Comparison of ENCODE assay signal across 8 cellular contexts in the genomic region with DNA sequence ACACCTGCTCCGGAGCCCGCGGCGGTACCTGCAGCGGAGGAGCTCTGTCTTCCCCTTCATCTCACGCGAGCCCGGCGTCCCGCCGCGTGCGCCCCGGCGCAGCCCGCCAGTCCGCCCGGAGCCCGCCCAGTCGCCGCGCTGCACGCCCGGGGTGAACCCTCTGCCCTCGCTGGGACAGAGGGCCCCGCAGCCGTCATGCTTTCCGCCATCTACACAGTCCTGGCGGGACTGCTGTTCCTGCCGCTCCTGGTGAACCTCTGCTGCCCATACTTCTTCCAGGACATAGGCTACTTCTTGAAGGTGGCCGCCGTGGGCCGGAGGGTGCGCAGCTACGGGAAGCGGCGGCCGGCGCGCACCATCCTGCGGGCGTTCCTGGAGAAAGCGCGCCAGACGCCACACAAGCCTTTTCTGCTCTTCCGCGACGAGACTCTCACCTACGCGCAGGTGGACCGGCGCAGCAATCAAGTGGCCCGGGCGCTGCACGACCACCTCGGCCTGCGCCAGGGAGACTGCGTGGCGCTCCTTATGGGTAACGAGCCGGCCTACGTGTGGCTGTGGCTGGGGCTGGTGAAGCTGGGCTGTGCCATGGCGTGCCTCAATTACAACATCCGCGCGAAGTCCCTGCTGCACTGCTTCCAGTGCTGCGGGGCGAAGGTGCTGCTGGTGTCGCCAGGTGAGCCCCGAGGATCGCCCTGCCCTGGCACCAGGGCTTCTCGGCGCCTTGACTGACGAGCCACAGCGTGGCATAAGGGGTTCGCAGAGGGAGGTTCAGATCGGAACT. TPM values are rescaled to one million over a fixed set of nuclear protein-coding genes. Genes with fewer than 3 reads are reported as not detected.
A peak's percentile ranks its signal among the peaks of the same experiment; 100 is the strongest.
DNase-seq lines count a peak whose midpoint lies in the region; ATAC-seq, FAIRE-seq and TF ChIP-seq lines count a peak whose summit lies in the region.

No MANE protein-coding gene starts in this region.

- CTCF ChIA-PET in MCF 10A (lab: Yijun Ruan, JAX): interaction anchor here (0.6 to 5.1 kb wide), 13 partner anchors 10 to 157 kb away, joined by 3 to 32 read pairs (median 3); no protein-coding TSS in a partner anchor

- no peaks in the 10 kb centered on the region for H3K9me1 ChIP-seq in keratinocyte (ENCODE audit: control insufficient read depth, extremely low read depth, insufficient read depth, low read length)

- peak overlapping the region; percentile 38 to 68 (median 64) for H3K4me3 ChIP-seq in keratinocyte (ENCODE audit: control insufficient read depth in 2 of 3, extremely low read depth in 1 of 3, insufficient read depth in 2 of 3, low read depth in 1 of 3, low read length in 3 of 3)

- peak overlapping the region; percentile 86 for H2AFZ ChIP-seq in keratinocyte (ENCODE audit: control insufficient read depth, low read length)

- H3K4me1 Mint-ChIP-seq in MCF 10A (ENCODE audit: insufficient read depth, unreplicated experiment): peaks cover 4% of the 10 kb centered on the region

- intact Hi-C loops in MCF 10A (cut with micrococcal nuclease): loop anchor here (10.0 kb wide), 1 partner anchor 132 kb away; no protein-coding TSS in a partner anchor

- H3K27me3 Mint-ChIP-seq in MCF 10A (ENCODE audit: insufficient read depth, unreplicated experiment): peaks cover 11% of the 10 kb centered on the region

- DNase-seq in AG08396 (ENCODE audit: low spot score) (peak; percentile 63), MCF 10A (ENCODE audit: unreplicated experiment) (peak; percentile 41), keratinocyte (ENCODE audit: low read depth, low spot score) (no peak), middle frontal gyrus (ENCODE audit: extremely low spot score, low spot score) (no peak)
- DNase-seq in stimulated activated CD4-positive, alpha-beta T cell treated with anti-CD3 and anti-CD28 coated beads, Interleukin-2, amount 100 ng/mL, for 4 hours (ENCODE audit: low read depth): peak; percentile 32

- peak overlapping the region; percentile 78 for H3K4me3 Mint-ChIP-seq in MCF 10A (ENCODE audit: unreplicated experiment)

- dilution Hi-C loops in keratinocyte (cut with MboI; ENCODE audit: extremely low pct_ligation_motif_present, low sequenced_read_pairs): no loop called here

- H3K9me3 ChIP-seq in keratinocyte (ENCODE audit: control insufficient read depth, low read depth, low read length): no peaks in the 10 kb centered on the region

- BruUV-seq in MCF 10A (replicated peaks; lab: Mats Ljungman, UMichigan): no TSS peak

- H3K79me2 ChIP-seq in keratinocyte (ENCODE audit: control insufficient read depth, insufficient read depth, low read length): no peaks in the 10 kb centered on the region

- peaks cover 30% of the 10 kb centered on the region for H3K27me3 ChIP-seq in keratinocyte (ENCODE audit: control insufficient read depth, extremely low read depth, insufficient read depth, low read length)

- no peaks in the 10 kb centered on the region for H3K9me3 Mint-ChIP-seq in MCF 10A (ENCODE audit: unreplicated experiment)

- H3K4me1 ChIP-seq in keratinocyte (ENCODE audit: control insufficient read depth, extremely low read depth, insufficient read depth, low read length): peaks cover 6% of the 10 kb centered on the region

- POLR2A ChIA-PET in MCF 10A (lab: Yijun Ruan, JAX): interaction anchor here (0.6 to 1.3 kb wide), 4 partner anchors 15 to 1207 kb away, joined by 3 to 5 read pairs (median 4); no protein-coding TSS in a partner anchor

- H3K36me3 Mint-ChIP-seq in MCF 10A (ENCODE audit: insufficient read depth, unreplicated experiment): peaks cover 11% of the 10 kb centered on the region

- H3K4me2 ChIP-seq in keratinocyte (ENCODE audit: control insufficient read depth, extremely low read depth, insufficient read depth, low read depth, low read length): peak overlapping the region; percentile 88

- no peaks in the 10 kb centered on the region for H4K20me1 ChIP-seq in keratinocyte (ENCODE audit: control insufficient read depth, extremely low read depth, insufficient read depth, low read length)

- FAIRE-seq in keratinocyte (lab: Jason Lieb, UNC): no peak

- no peaks in the 10 kb centered on the region for H3K36me3 ChIP-seq in keratinocyte (ENCODE audit: control insufficient read depth in 2 of 2, extremely low read depth in 1 of 2, insufficient read depth in 2 of 2, low read length in 2 of 2)

- ATAC-seq in GM18868 (IDR thresholded peaks at IDR 0.05; ENCODE audit: unreplicated experiment) (peak; percentile 45), HG03439 (IDR thresholded peaks at IDR 0.05; ENCODE audit: unreplicated experiment) (peak; percentile 44), SK-N-SH treated with all-trans-retinoic acid at 6 μM for 48 hours (peak; percentile 84)

- no peak overlapping the region for H3K27ac ChIP-seq in keratinocyte (ENCODE audit: control insufficient read depth, insufficient read depth, low read length)

- no peak overlapping the region for H3K9ac ChIP-seq in keratinocyte (ENCODE audit: control insufficient read depth, extremely low read depth, insufficient read depth, low read length)

- no peak overlapping the region for H3K27ac Mint-ChIP-seq in MCF 10A (ENCODE audit: low read depth, unreplicated experiment)

- TF ChIP-seq CTCF in MCF 10A (IDR thresholded peaks at IDR 0.05; ENCODE audit: unreplicated experiment) (no peak), keratinocyte (optimal IDR thresholded peaks at IDR 0.05 in 1 of 3, IDR thresholded peaks at IDR 0.05 in 1 of 3, conservative IDR thresholded peaks at IDR 0.05 in 1 of 3; ENCODE audit: extremely low read depth in 1 of 3, insufficient read depth in 2 of 3, low read length in 3 of 3) (no peak)

TF ChIP-seq in SK-N-SH treated with all-trans-retinoic acid at 6 μM for 48 hours, 23 proteins besides CTCF, POLR2A, EP300 and RAD21:
- no peak for TF ChIP-seq TCF4 (CRISPR knock-in tag; IDR thresholded peaks at IDR 0.05; ENCODE audit: borderline replicate concordance)
- TF ChIP-seq OSR1 (CRISPR knock-in tag; IDR thresholded peaks at IDR 0.05): no peak
- TF ChIP-seq, protein P1, sequence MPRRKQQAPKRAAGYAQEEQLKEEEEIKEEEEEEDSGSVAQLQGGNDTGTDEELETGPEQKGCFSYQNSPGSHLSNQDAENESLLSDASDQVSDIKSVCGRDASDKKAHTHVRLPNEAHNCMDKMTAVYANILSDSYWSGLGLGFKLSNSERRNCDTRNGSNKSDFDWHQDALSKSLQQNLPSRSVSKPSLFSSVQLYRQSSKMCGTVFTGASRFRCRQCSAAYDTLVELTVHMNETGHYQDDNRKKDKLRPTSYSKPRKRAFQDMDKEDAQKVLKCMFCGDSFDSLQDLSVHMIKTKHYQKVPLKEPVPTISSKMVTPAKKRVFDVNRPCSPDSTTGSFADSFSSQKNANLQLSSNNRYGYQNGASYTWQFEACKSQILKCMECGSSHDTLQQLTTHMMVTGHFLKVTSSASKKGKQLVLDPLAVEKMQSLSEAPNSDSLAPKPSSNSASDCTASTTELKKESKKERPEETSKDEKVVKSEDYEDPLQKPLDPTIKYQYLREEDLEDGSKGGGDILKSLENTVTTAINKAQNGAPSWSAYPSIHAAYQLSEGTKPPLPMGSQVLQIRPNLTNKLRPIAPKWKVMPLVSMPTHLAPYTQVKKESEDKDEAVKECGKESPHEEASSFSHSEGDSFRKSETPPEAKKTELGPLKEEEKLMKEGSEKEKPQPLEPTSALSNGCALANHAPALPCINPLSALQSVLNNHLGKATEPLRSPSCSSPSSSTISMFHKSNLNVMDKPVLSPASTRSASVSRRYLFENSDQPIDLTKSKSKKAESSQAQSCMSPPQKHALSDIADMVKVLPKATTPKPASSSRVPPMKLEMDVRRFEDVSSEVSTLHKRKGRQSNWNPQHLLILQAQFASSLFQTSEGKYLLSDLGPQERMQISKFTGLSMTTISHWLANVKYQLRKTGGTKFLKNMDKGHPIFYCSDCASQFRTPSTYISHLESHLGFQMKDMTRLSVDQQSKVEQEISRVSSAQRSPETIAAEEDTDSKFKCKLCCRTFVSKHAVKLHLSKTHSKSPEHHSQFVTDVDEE (CRISPR knock-in tag; IDR thresholded peaks at IDR 0.05): no peak
- no peak for TF ChIP-seq BACH2 (CRISPR knock-in tag; IDR thresholded peaks at IDR 0.05; ENCODE audit: borderline replicate concordance)
- TF ChIP-seq CSDC2 (CRISPR knock-in tag; IDR thresholded peaks at IDR 0.05): no peak
- no peak for TF ChIP-seq CREB5 (CRISPR knock-in tag; IDR thresholded peaks at IDR 0.05; ENCODE audit: low read depth)
- no peak for TF ChIP-seq SNAI2 (CRISPR knock-in tag; IDR thresholded peaks at IDR 0.05)
- no peak for TF ChIP-seq PPARA (CRISPR knock-in tag; IDR thresholded peaks at IDR 0.05; ENCODE audit: borderline replicate concordance)
TF ChIP-seq in SK-N-SH treated with all-trans-retinoic acid at 6 μM for 48 hours: peak in this region for 0.

RNA-seq across cellular contexts. Expression of gene SLC27A2, which starts 0.4 kb away (rescaled TPM):
- total RNA-seq in MCF 10A (2022): 0.64 and 0.84 TPM in 2 replicates
- 0.15 to 0.34 TPM (median 0.31 TPM) in 3 replicates for polyA plus RNA-seq in keratinocyte
- polyA plus RNA-seq in keratinocyte (2011; ENCODE audit: low read depth): 1.8 TPM
- polyA plus RNA-seq in keratinocyte (2011; cell fraction: cytosol; rRNA removed): 0.17 and 0.49 TPM in 2 replicates
- 0.33 and 0.98 TPM in 2 replicates for polyA plus RNA-seq in keratinocyte (2011; cell fraction: nucleus; rRNA removed)
- 0.19 and 1.6 TPM in 2 replicates for polyA plus RNA-seq in keratinocyte (2012; ENCODE audit: low replicate concordance)
- 0.16 to 0.20 TPM in 2 of 3 replicates, not detected in the other for polyA minus RNA-seq in keratinocyte
- polyA minus RNA-seq in keratinocyte (2011; cell fraction: cytosol; rRNA and poly(A)+ RNA removed): 2.7 TPM
- polyA minus RNA-seq in keratinocyte (2011; cell fraction: nucleus; rRNA and poly(A)+ RNA removed): 0.85 and 1.9 TPM in 2 replicates

Comparison
In these comparisons a context has a peak if more than half of its experiments do, and no peak if none do; other contexts are left out.
1. DNase-seq: peak in AG08396 (single experiment), MCF 10A (single experiment) and stimulated activated CD4-positive, alpha-beta T cell treated with anti-CD3 and anti-CD28 coated beads, Interleukin-2, amount 100 ng/mL, for 4 hours (single experiment); none in keratinocyte (single experiment) and middle frontal gyrus (single experiment).
2. Peak in every context shown above with its lines, with median percentiles within 50 percentile points of each other: ATAC-seq.